ENCODE assay signal across 1 cellular context in the genomic region with DNA sequence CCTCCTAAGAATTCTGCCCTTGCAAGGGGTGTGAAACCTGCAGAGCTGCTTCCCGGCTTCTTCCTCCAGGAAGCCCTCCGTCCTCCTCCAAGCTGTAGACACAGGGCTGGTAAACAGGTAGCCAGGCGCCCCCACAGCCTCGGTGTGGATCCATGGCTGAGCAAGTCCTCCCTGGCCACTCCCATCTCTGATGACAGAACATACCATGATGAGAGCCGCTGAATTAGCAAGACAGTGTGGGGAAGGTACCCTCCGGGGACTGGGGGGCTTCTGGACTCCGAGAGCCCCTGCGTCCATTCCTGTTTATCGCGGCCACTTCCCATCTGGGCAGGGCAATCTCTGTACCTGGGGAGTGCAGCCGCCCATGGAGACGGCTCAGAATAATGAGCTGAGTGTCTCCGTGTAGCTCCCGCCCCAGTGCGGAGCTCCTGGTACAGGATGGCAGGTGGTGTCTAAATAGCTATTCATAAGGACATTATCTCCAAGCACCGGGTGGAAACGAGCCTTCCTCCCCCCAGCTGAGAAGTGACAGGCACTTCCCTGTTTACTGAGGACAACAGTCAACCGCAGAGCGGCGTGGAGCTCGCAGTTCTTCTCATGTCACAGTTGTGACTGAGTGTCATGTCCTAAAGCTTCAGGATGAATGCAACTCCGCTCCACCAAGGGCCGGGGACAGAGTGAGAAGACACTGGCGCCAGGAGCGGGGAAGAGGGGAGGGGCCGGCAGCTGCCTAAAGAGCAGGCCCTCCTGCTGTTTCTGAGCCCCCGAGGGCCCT.
TF ChIP-seq lines count a peak whose summit lies in the region.

No MANE protein-coding gene starts in this region.

TF ChIP-seq in HepG2, 621 proteins besides CTCF, POLR2A, EP300 and RAD21 (continues in another document):
- TF ChIP-seq KDM1A (CRISPR knock-in tag; IDR thresholded peaks at IDR 0.05) (no peak), HOXD1 (CRISPR knock-in tag; IDR thresholded peaks at IDR 0.05) (no peak), MAX (IDR thresholded peaks at IDR 0.05) (no peak), SNAPC2 (CRISPR knock-in tag; IDR thresholded peaks at IDR 0.05) (no peak), KAT7 (CRISPR knock-in tag; IDR thresholded peaks at IDR 0.05; ENCODE audit: borderline replicate concordance) (no peak), SMAD9 (CRISPR knock-in tag; IDR thresholded peaks at IDR 0.05) (no peak), CREBL2 (CRISPR knock-in tag; IDR thresholded peaks at IDR 0.05; ENCODE audit: borderline replicate concordance) (no peak), ERF (CRISPR knock-in tag; IDR thresholded peaks at IDR 0.05) (no peak), RXRA (CRISPR knock-in tag; IDR thresholded peaks at IDR 0.05) (no peak), ZBTB3 (CRISPR knock-in tag; IDR thresholded peaks at IDR 0.05; ENCODE audit: borderline replicate concordance, low read depth) (no peak), ZNF772 (CRISPR knock-in tag; IDR thresholded peaks at IDR 0.05) (no peak), HHEX (CRISPR knock-in tag; IDR thresholded peaks at IDR 0.05) (no peak), ZNF512B (CRISPR knock-in tag; IDR thresholded peaks at IDR 0.05; ENCODE audit: borderline replicate concordance) (no peak), HOXA7 (CRISPR knock-in tag; IDR thresholded peaks at IDR 0.05) (no peak), E2F5 (CRISPR knock-in tag; conservative IDR thresholded peaks at IDR 0.05) (no peak), ZNF709 (CRISPR knock-in tag; IDR thresholded peaks at IDR 0.05) (no peak), REL (CRISPR knock-in tag; conservative IDR thresholded peaks at IDR 0.05) (no peak), PBX2 (CRISPR knock-in tag; IDR thresholded peaks at IDR 0.05) (peak; percentile 22; the same call in 1 of the 2 replicates), MYC (CRISPR knock-in tag; IDR thresholded peaks at IDR 0.05; ENCODE audit: borderline replicate concordance) (0 out of 2 replicates have a peak, but pooled peaks have one; percentile 22), FOXA1 (IDR thresholded peaks at IDR 0.05) (no peak), FOXA1 (CRISPR knock-in tag; IDR thresholded peaks at IDR 0.05) (peak; percentile 63), SIN3A (IDR thresholded peaks at IDR 0.05; ENCODE audit: borderline replicate concordance, low read depth, low read length) (no peak), TBP (CRISPR knock-in tag; IDR thresholded peaks at IDR 0.05) (no peak), CBFB (CRISPR knock-in tag; IDR thresholded peaks at IDR 0.05) (no peak), ZNF382 (CRISPR knock-in tag; IDR thresholded peaks at IDR 0.05; ENCODE audit: borderline replicate concordance) (no peak), BHLHE40 (IDR thresholded peaks at IDR 0.05; ENCODE audit: low read length) (0 out of 2 replicates have a peak, but pooled peaks have one; percentile 4), ELF4 (CRISPR knock-in tag; IDR thresholded peaks at IDR 0.05; ENCODE audit: borderline replicate concordance) (no peak), ZNF230 (CRISPR knock-in tag; IDR thresholded peaks at IDR 0.05) (no peak), ZNF704 (CRISPR knock-in tag; IDR thresholded peaks at IDR 0.05; ENCODE audit: borderline replicate concordance) (no peak), HES4 (CRISPR knock-in tag; IDR thresholded peaks at IDR 0.05; ENCODE audit: borderline replicate concordance) (no peak), IKZF4 (CRISPR knock-in tag; IDR thresholded peaks at IDR 0.05; ENCODE audit: borderline replicate concordance, low read depth, not compliant biosample characterization) (no peak), ZNF484 (CRISPR knock-in tag; IDR thresholded peaks at IDR 0.05; ENCODE audit: borderline replicate concordance, low read depth) (no peak), TARDBP (CRISPR knock-in tag; IDR thresholded peaks at IDR 0.05) (no peak), CREB1 (IDR thresholded peaks at IDR 0.05) (no peak), CREB1 (CRISPR knock-in tag; IDR thresholded peaks at IDR 0.05) (no peak), EZH2 (conservative IDR thresholded peaks at IDR 0.05; ENCODE audit: low read depth, low read length) (peak; percentile 78; the same call in 1 of the 2 replicates), DPF2 (CRISPR knock-in tag; IDR thresholded peaks at IDR 0.05; ENCODE audit: borderline replicate concordance, low read depth) (no peak)
- TF ChIP-seq, protein P1, sequence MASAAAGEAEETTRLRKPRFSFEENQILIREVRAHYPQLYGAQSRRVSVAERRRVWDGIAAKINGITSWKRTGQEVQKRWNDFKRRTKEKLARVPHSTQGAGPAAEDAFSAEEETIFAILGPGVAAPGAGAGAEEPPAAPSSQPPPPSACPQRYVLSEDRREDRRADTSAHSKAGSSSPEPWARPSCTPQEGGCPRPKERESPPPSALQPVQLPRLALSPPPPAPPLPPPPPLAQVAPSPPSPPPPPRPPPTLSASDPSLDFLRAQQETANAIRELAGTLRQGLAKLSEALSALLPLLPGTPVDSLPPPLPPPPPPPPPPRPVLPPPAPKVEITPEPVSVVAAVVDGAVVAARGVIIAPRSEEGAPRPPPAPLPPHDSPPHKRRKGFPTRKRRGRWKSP (CRISPR knock-in tag; IDR thresholded peaks at IDR 0.05) = no peak
- TF ChIP-seq, protein P2, sequence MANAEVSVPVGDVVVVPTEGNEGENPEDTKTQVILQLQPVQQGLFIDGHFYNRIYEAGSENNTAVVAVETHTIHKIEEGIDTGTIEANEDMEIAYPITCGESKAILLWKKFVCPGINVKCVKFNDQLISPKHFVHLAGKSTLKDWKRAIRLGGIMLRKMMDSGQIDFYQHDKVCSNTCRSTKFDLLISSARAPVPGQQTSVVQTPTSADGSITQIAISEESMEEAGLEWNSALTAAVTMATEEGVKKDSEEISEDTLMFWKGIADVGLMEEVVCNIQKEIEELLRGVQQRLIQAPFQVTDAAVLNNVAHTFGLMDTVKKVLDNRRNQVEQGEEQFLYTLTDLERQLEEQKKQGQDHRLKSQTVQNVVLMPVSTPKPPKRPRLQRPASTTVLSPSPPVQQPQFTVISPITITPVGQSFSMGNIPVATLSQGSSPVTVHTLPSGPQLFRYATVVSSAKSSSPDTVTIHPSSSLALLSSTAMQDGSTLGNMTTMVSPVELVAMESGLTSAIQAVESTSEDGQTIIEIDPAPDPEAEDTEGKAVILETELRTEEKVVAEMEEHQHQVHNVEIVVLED (CRISPR knock-in tag; IDR thresholded peaks at IDR 0.05; ENCODE audit: borderline replicate concordance) = no peak
- TF ChIP-seq, protein P3, sequence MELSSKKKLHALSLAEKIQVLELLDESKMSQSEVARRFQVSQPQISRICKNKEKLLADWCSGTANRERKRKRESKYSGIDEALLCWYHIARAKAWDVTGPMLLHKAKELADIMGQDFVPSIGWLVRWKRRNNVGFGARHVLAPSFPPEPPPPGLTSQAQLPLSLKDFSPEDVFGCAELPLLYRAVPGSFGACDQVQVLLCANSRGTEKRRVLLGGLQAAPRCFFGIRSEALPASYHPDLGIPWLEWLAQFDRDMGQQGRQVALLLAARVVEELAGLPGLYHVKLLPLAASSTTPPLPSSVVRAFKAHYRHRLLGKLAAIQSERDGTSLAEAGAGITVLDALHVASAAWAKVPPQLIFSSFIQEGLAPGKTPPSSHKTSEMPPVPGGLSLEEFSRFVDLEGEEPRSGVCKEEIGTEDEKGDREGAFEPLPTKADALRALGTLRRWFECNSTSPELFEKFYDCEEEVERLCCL (CRISPR knock-in tag; IDR thresholded peaks at IDR 0.05; ENCODE audit: borderline replicate concordance) = no peak
- TF ChIP-seq, protein P4, sequence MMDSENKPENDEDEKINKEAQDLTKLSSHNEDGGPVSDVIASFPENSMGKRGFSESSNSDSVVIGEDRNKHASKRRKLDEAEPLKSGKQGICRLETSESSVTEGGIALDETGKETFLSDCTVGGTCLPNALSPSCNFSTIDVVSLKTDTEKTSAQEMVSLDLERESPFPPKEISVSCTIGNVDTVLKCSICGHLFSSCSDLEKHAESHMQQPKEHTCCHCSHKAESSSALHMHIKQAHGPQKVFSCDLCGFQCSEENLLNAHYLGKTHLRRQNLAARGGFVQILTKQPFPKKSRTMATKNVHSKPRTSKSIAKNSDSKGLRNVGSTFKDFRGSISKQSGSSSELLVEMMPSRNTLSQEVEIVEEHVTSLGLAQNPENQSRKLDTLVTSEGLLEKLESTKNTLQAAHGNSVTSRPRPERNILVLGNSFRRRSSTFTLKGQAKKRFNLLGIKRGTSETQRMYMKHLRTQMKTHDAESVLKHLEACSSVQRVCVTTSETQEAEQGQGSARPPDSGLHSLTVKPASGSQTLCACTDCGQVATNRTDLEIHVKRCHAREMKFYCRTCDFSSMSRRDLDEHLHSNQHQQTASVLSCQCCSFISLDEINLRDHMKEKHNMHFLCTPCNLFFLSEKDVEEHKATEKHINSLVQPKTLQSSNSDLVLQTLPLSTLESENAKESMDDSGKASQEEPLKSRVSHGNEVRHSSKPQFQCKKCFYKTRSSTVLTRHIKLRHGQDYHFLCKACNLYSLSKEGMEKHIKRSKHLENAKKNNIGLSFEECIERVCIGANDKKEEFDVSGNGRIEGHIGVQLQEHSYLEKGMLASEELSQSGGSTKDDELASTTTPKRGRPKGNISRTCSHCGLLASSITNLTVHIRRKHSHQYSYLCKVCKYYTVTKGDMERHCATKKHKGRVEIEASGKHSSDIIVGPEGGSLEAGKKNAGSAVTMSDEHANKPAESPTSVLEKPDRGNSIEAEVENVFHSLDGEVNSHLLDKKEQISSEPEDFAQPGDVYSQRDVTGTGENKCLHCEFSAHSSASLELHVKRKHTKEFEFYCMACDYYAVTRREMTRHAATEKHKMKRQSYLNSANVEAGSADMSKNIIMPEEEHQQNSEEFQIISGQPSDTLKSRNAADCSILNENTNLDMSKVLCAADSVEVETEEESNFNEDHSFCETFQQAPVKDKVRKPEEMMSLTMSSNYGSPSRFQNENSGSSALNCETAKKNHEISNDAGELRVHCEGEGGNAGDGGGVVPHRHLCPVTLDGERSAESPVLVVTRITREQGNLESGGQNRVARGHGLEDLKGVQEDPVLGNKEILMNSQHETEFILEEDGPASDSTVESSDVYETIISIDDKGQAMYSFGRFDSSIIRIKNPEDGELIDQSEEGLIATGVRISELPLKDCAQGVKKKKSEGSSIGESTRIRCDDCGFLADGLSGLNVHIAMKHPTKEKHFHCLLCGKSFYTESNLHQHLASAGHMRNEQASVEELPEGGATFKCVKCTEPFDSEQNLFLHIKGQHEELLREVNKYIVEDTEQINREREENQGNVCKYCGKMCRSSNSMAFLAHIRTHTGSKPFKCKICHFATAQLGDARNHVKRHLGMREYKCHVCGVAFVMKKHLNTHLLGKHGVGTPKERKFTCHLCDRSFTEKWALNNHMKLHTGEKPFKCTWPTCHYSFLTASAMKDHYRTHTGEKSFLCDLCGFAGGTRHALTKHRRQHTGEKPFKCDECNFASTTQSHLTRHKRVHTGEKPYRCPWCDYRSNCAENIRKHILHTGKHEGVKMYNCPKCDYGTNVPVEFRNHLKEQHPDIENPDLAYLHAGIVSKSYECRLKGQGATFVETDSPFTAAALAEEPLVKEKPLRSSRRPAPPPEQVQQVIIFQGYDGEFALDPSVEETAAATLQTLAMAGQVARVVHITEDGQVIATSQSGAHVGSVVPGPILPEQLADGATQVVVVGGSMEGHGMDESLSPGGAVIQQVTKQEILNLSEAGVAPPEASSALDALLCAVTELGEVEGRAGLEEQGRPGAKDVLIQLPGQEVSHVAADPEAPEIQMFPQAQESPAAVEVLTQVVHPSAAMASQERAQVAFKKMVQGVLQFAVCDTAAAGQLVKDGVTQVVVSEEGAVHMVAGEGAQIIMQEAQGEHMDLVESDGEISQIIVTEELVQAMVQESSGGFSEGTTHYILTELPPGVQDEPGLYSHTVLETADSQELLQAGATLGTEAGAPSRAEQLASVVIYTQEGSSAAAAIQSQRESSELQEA (CRISPR knock-in tag; IDR thresholded peaks at IDR 0.05; ENCODE audit: not compliant biosample characterization) = no peak
